15 cellular contexts compared by ENCODE assay signal in genomic region chr21:26011292-26011940, GRCh38.
"Had no signal": no experiment of that assay in that cellular context is flagged by ENCODE, and none has a peak within 500 bp of the region (broad histone marks: within the 10 kb centered on the region; RNA-seq: fewer than 3 reads in every experiment).

No MANE protein-coding gene starts in this region.

- H3K4me3 ChIP-seq: coronary artery, right lobe of liver, smooth muscle cell, transverse colon, vagina had no signal

- ATAC-seq: activated naive CD8-positive, alpha-beta T cell treated with anti-CD3 and anti-CD28 coated beads, Interleukin-2, amount 50 U/mL, for 24 hours; activated T-helper 17 cell treated with anti-CD3 and anti-CD28 coated beads, Interleukin-2, amount 50 U/mL, for 72 hours; right lobe of liver had no signal

- H3K27ac Mint-ChIP-seq: activated naive CD4-positive, alpha-beta T cell treated with anti-CD3 and anti-CD28 coated beads for 36 hours; activated naive CD8-positive, alpha-beta T cell treated with anti-CD3 and anti-CD28 coated beads, Interleukin-2, amount 50 U/mL, for 24 hours; activated T-helper 17 cell treated with anti-CD3 and anti-CD28 coated beads, Interleukin-2, amount 50 U/mL, for 72 hours; T-helper 2 cell treated with Interferon-gamma antibody and Interleukin-4, amounts not matched to agents 5 μg/mL and 100 μg/mL, for 36 hours had no signal

- H3K27me3 Mint-ChIP-seq: activated naive CD8-positive, alpha-beta T cell treated with anti-CD3 and anti-CD28 coated beads, Interleukin-2, amount 50 U/mL, for 24 hours; activated T-helper 17 cell treated with anti-CD3 and anti-CD28 coated beads, Interleukin-2, amount 50 U/mL, for 72 hours had no signal

- H3K4me2 ChIP-seq: smooth muscle cell had no signal

- H3K27me3 ChIP-seq: right lobe of liver, transverse colon, vagina had no signal

- DNase-seq: activated CD4-positive, alpha-beta T cell treated with anti-CD3 and anti-CD28 coated beads, Interleukin-2, amount 50 U/mL, for 48 hours; activated naive CD4-positive, alpha-beta T cell treated with anti-CD3 and anti-CD28 coated beads for 36 hours; activated naive CD8-positive, alpha-beta T cell treated with anti-CD3 and anti-CD28 coated beads, Interleukin-2, amount 50 U/mL, for 24 hours; effector CD4-positive, alpha-beta T cell; foreskin fibroblast; right lobe of liver; stimulated activated CD4-positive, alpha-beta T cell treated with anti-CD3 and anti-CD28 coated beads, Interleukin-4, amount 100 ng/mL, for 4 hours; stimulated activated CD8-positive, alpha-beta memory T cell treated with anti-CD3 and anti-CD28 coated beads, Interleukin-4, amount 100 ng/mL, for 48 hours; stimulated activated naive CD4-positive, alpha-beta T cell treated with Interleukin-2 at 50 U/mL for 16 hours; transverse colon had no signal

- H3K4me3 Mint-ChIP-seq: activated naive CD4-positive, alpha-beta T cell treated with anti-CD3 and anti-CD28 coated beads for 36 hours; activated naive CD8-positive, alpha-beta T cell treated with anti-CD3 and anti-CD28 coated beads, Interleukin-2, amount 50 U/mL, for 24 hours; activated T-helper 17 cell treated with anti-CD3 and anti-CD28 coated beads, Interleukin-2, amount 50 U/mL, for 72 hours; T-helper 2 cell treated with Interferon-gamma antibody and Interleukin-4, amounts not matched to agents 5 μg/mL and 100 μg/mL, for 36 hours had no signal

- H3K36me3 ChIP-seq: right lobe of liver, vagina had no signal

- H3K27ac ChIP-seq: coronary artery, right lobe of liver, transverse colon, vagina had no signal

- H3K4me1 Mint-ChIP-seq: activated naive CD8-positive, alpha-beta T cell treated with anti-CD3 and anti-CD28 coated beads, Interleukin-2, amount 50 U/mL, for 24 hours; activated T-helper 17 cell treated with anti-CD3 and anti-CD28 coated beads, Interleukin-2, amount 50 U/mL, for 72 hours had no signal

- H3K4me1 ChIP-seq: vagina had no signal

- H3K9me3 Mint-ChIP-seq: activated naive CD4-positive, alpha-beta T cell treated with anti-CD3 and anti-CD28 coated beads for 36 hours; activated naive CD8-positive, alpha-beta T cell treated with anti-CD3 and anti-CD28 coated beads, Interleukin-2, amount 50 U/mL, for 24 hours; activated T-helper 17 cell treated with anti-CD3 and anti-CD28 coated beads, Interleukin-2, amount 50 U/mL, for 72 hours; T-helper 2 cell treated with Interferon-gamma antibody and Interleukin-4, amounts not matched to agents 5 μg/mL and 100 μg/mL, for 36 hours had no signal
